Comparison of ENCODE assay signal across 1 cellular context in the genomic region with DNA sequence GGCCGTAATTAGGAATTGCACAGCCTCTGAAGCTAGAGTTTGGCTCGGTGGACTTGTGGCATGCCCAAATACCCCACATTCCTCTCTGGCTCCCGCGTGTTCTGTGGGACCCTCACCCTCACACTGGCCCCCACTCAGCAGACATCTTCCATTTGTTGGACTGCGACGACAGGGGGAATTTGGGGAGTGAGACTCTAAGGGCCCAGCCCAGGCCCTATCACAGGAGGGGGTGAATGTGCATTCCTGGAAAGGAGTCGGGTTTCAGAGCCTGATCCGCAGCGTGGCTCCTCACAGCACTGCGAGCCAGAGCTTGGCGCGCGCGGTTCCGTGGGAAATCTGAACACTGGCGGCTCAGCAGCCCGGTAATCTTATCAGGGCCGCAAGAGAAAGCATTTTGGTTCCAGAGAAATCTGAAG.
TF ChIP-seq lines count a peak whose summit lies in the region.

No MANE protein-coding gene starts in this region.

TF ChIP-seq in K562, 482 proteins besides CTCF, POLR2A, EP300 and RAD21 (continued from another document and continues in another):
- TF ChIP-seq YY1 (IDR thresholded peaks at IDR 0.05; ENCODE audit: borderline replicate concordance in 1 of 3, control insufficient read depth in 1 of 3, extremely low read depth in 1 of 3, insufficient read depth in 3 of 3, insufficient read length in 1 of 3, insufficient replicate concordance in 2 of 3, low read depth in 1 of 3, low read length in 2 of 3) (peak in 2 of 3 experiments; percentile 8 to 30), BHLHE40 (IDR thresholded peaks at IDR 0.05; ENCODE audit: low read length) (0 out of 2 replicates have a peak, but pooled peaks have one; percentile 15), POLR2AphosphoS2 (IDR thresholded peaks at IDR 0.05; ENCODE audit: low read length) (peak; percentile 77; the same call in 1 of the 2 replicates), ZNF41 (CRISPR knock-in tag; conservative IDR thresholded peaks at IDR 0.05) (no peak), ZBTB7A (IDR thresholded peaks at IDR 0.05; ENCODE audit: borderline replicate concordance, control insufficient read depth, low read depth, low read length) (peak; percentile 70; the same call in 1 of the 2 replicates), NONO (IDR thresholded peaks at IDR 0.05; ENCODE audit: low read depth in 2 of 2, low read length in 1 of 2) (no peak), MCM5 (IDR thresholded peaks at IDR 0.05; ENCODE audit: low read depth) (no peak), MTF1 (CRISPR knock-in tag; IDR thresholded peaks at IDR 0.05; ENCODE audit: borderline replicate concordance) (no peak), L3MBTL2 (IDR thresholded peaks at IDR 0.05) (peak; percentile 90), ZNF146 (CRISPR knock-in tag; IDR thresholded peaks at IDR 0.05; ENCODE audit: unreplicated experiment) (no peak), ESRRA (IDR thresholded peaks at IDR 0.05; ENCODE audit: borderline replicate concordance, low read depth) (peak; percentile 46; the same call in 1 of the 2 replicates), ZNF134 (CRISPR knock-in tag; conservative IDR thresholded peaks at IDR 0.05) (no peak), BACH1 (tag; IDR thresholded peaks at IDR 0.05) (no peak), PTBP1 (IDR thresholded peaks at IDR 0.05; ENCODE audit: low read depth, low read length) (no peak), ZBTB1 (CRISPR knock-in tag; IDR thresholded peaks at IDR 0.05; ENCODE audit: borderline replicate concordance, low read depth) (no peak), SRF (CRISPR knock-in tag; IDR thresholded peaks at IDR 0.05) (peak in 1 of 2 experiments; percentile 57; a peak in 1 of 4 replicates), CBX5 (IDR thresholded peaks at IDR 0.05; ENCODE audit: borderline replicate concordance, low read depth) (no peak), NRF1 (conservative IDR thresholded peaks at IDR 0.05 in 1 of 2, IDR thresholded peaks at IDR 0.05 in 1 of 2) (peak; percentile 38 to 49; a peak in 2 of 4 replicates), JUNB (CRISPR knock-in tag; conservative IDR thresholded peaks at IDR 0.05) (no peak)
- TF ChIP-seq, protein P1, sequence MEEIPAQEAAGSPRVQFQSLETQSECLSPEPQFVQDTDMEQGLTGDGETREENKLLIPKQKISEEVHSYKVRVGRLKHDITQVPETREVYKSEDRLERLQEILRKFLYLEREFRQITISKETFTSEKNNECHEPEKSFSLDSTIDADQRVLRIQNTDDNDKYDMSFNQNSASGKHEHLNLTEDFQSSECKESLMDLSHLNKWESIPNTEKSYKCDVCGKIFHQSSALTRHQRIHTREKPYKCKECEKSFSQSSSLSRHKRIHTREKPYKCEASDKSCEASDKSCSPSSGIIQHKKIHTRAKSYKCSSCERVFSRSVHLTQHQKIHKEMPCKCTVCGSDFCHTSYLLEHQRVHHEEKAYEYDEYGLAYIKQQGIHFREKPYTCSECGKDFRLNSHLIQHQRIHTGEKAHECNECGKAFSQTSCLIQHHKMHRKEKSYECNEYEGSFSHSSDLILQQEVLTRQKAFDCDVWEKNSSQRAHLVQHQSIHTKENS (CRISPR knock-in tag; IDR thresholded peaks at IDR 0.05): no peak
- TF ChIP-seq, protein P2, sequence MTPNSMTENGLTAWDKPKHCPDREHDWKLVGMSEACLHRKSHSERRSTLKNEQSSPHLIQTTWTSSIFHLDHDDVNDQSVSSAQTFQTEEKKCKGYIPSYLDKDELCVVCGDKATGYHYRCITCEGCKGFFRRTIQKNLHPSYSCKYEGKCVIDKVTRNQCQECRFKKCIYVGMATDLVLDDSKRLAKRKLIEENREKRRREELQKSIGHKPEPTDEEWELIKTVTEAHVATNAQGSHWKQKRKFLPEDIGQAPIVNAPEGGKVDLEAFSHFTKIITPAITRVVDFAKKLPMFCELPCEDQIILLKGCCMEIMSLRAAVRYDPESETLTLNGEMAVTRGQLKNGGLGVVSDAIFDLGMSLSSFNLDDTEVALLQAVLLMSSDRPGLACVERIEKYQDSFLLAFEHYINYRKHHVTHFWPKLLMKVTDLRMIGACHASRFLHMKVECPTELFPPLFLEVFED (CRISPR knock-in tag; conservative IDR thresholded peaks at IDR 0.05): no peak
- TF ChIP-seq, protein P3, sequence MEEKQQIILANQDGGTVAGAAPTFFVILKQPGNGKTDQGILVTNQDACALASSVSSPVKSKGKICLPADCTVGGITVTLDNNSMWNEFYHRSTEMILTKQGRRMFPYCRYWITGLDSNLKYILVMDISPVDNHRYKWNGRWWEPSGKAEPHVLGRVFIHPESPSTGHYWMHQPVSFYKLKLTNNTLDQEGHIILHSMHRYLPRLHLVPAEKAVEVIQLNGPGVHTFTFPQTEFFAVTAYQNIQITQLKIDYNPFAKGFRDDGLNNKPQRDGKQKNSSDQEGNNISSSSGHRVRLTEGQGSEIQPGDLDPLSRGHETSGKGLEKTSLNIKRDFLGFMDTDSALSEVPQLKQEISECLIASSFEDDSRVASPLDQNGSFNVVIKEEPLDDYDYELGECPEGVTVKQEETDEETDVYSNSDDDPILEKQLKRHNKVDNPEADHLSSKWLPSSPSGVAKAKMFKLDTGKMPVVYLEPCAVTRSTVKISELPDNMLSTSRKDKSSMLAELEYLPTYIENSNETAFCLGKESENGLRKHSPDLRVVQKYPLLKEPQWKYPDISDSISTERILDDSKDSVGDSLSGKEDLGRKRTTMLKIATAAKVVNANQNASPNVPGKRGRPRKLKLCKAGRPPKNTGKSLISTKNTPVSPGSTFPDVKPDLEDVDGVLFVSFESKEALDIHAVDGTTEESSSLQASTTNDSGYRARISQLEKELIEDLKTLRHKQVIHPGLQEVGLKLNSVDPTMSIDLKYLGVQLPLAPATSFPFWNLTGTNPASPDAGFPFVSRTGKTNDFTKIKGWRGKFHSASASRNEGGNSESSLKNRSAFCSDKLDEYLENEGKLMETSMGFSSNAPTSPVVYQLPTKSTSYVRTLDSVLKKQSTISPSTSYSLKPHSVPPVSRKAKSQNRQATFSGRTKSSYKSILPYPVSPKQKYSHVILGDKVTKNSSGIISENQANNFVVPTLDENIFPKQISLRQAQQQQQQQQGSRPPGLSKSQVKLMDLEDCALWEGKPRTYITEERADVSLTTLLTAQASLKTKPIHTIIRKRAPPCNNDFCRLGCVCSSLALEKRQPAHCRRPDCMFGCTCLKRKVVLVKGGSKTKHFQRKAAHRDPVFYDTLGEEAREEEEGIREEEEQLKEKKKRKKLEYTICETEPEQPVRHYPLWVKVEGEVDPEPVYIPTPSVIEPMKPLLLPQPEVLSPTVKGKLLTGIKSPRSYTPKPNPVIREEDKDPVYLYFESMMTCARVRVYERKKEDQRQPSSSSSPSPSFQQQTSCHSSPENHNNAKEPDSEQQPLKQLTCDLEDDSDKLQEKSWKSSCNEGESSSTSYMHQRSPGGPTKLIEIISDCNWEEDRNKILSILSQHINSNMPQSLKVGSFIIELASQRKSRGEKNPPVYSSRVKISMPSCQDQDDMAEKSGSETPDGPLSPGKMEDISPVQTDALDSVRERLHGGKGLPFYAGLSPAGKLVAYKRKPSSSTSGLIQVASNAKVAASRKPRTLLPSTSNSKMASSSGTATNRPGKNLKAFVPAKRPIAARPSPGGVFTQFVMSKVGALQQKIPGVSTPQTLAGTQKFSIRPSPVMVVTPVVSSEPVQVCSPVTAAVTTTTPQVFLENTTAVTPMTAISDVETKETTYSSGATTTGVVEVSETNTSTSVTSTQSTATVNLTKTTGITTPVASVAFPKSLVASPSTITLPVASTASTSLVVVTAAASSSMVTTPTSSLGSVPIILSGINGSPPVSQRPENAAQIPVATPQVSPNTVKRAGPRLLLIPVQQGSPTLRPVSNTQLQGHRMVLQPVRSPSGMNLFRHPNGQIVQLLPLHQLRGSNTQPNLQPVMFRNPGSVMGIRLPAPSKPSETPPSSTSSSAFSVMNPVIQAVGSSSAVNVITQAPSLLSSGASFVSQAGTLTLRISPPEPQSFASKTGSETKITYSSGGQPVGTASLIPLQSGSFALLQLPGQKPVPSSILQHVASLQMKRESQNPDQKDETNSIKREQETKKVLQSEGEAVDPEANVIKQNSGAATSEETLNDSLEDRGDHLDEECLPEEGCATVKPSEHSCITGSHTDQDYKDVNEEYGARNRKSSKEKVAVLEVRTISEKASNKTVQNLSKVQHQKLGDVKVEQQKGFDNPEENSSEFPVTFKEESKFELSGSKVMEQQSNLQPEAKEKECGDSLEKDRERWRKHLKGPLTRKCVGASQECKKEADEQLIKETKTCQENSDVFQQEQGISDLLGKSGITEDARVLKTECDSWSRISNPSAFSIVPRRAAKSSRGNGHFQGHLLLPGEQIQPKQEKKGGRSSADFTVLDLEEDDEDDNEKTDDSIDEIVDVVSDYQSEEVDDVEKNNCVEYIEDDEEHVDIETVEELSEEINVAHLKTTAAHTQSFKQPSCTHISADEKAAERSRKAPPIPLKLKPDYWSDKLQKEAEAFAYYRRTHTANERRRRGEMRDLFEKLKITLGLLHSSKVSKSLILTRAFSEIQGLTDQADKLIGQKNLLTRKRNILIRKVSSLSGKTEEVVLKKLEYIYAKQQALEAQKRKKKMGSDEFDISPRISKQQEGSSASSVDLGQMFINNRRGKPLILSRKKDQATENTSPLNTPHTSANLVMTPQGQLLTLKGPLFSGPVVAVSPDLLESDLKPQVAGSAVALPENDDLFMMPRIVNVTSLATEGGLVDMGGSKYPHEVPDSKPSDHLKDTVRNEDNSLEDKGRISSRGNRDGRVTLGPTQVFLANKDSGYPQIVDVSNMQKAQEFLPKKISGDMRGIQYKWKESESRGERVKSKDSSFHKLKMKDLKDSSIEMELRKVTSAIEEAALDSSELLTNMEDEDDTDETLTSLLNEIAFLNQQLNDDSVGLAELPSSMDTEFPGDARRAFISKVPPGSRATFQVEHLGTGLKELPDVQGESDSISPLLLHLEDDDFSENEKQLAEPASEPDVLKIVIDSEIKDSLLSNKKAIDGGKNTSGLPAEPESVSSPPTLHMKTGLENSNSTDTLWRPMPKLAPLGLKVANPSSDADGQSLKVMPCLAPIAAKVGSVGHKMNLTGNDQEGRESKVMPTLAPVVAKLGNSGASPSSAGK (IDR thresholded peaks at IDR 0.05): peak; percentile 78; the same call in 1 of the 2 replicates
- TF ChIP-seq, protein P4, sequence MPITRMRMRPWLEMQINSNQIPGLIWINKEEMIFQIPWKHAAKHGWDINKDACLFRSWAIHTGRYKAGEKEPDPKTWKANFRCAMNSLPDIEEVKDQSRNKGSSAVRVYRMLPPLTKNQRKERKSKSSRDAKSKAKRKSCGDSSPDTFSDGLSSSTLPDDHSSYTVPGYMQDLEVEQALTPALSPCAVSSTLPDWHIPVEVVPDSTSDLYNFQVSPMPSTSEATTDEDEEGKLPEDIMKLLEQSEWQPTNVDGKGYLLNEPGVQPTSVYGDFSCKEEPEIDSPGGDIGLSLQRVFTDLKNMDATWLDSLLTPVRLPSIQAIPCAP (CRISPR knock-in tag; IDR thresholded peaks at IDR 0.05; ENCODE audit: borderline replicate concordance): no peak
- TF ChIP-seq, protein P5, sequence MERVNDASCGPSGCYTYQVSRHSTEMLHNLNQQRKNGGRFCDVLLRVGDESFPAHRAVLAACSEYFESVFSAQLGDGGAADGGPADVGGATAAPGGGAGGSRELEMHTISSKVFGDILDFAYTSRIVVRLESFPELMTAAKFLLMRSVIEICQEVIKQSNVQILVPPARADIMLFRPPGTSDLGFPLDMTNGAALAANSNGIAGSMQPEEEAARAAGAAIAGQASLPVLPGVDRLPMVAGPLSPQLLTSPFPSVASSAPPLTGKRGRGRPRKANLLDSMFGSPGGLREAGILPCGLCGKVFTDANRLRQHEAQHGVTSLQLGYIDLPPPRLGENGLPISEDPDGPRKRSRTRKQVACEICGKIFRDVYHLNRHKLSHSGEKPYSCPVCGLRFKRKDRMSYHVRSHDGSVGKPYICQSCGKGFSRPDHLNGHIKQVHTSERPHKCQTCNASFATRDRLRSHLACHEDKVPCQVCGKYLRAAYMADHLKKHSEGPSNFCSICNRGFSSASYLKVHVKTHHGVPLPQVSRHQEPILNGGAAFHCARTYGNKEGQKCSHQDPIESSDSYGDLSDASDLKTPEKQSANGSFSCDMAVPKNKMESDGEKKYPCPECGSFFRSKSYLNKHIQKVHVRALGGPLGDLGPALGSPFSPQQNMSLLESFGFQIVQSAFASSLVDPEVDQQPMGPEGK (CRISPR knock-in tag; IDR thresholded peaks at IDR 0.05; ENCODE audit: borderline replicate concordance): no peak
- TF ChIP-seq, protein P6, sequence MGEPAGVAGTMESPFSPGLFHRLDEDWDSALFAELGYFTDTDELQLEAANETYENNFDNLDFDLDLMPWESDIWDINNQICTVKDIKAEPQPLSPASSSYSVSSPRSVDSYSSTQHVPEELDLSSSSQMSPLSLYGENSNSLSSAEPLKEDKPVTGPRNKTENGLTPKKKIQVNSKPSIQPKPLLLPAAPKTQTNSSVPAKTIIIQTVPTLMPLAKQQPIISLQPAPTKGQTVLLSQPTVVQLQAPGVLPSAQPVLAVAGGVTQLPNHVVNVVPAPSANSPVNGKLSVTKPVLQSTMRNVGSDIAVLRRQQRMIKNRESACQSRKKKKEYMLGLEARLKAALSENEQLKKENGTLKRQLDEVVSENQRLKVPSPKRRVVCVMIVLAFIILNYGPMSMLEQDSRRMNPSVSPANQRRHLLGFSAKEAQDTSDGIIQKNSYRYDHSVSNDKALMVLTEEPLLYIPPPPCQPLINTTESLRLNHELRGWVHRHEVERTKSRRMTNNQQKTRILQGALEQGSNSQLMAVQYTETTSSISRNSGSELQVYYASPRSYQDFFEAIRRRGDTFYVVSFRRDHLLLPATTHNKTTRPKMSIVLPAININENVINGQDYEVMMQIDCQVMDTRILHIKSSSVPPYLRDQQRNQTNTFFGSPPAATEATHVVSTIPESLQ (CRISPR knock-in tag; IDR thresholded peaks at IDR 0.05): no peak
- TF ChIP-seq, protein P7, sequence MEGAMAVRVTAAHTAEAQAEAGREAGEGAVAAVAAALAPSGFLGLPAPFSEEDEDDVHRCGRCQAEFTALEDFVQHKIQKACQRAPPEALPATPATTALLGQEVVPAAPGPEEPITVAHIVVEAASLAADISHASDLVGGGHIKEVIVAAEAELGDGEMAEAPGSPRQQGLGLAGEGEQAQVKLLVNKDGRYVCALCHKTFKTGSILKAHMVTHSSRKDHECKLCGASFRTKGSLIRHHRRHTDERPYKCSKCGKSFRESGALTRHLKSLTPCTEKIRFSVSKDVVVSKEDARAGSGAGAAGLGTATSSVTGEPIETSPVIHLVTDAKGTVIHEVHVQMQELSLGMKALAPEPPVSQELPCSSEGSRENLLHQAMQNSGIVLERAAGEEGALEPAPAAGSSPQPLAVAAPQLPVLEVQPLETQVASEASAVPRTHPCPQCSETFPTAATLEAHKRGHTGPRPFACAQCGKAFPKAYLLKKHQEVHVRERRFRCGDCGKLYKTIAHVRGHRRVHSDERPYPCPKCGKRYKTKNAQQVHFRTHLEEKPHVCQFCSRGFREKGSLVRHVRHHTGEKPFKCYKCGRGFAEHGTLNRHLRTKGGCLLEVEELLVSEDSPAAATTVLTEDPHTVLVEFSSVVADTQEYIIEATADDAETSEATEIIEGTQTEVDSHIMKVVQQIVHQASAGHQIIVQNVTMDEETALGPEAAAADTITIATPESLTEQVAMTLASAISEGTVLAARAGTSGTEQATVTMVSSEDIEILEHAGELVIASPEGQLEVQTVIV (CRISPR knock-in tag; IDR thresholded peaks at IDR 0.05; ENCODE audit: borderline replicate concordance): no peak
- TF ChIP-seq, protein P8, sequence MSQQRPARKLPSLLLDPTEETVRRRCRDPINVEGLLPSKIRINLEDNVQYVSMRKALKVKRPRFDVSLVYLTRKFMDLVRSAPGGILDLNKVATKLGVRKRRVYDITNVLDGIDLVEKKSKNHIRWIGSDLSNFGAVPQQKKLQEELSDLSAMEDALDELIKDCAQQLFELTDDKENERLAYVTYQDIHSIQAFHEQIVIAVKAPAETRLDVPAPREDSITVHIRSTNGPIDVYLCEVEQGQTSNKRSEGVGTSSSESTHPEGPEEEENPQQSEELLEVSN (IDR thresholded peaks at IDR 0.05; ENCODE audit: borderline replicate concordance in 1 of 2, extremely low read depth in 1 of 2, insufficient read depth in 1 of 2, insufficient read length in 1 of 2, low read depth in 1 of 2, low read length in 1 of 2, poor library complexity in 1 of 2, severe bottlenecking in 1 of 2): peak; percentile 54 to 74
